1 cellular context compared by ENCODE assay signal in genomic region chr4:169621754-169622481, GRCh38.
TF ChIP-seq lines count a peak whose summit lies in the region.

No MANE protein-coding gene starts in this region.

TF ChIP-seq in H1, 55 proteins besides CTCF, POLR2A, EP300 and RAD21 (continued from another document):
- TF ChIP-seq, protein P1, sequence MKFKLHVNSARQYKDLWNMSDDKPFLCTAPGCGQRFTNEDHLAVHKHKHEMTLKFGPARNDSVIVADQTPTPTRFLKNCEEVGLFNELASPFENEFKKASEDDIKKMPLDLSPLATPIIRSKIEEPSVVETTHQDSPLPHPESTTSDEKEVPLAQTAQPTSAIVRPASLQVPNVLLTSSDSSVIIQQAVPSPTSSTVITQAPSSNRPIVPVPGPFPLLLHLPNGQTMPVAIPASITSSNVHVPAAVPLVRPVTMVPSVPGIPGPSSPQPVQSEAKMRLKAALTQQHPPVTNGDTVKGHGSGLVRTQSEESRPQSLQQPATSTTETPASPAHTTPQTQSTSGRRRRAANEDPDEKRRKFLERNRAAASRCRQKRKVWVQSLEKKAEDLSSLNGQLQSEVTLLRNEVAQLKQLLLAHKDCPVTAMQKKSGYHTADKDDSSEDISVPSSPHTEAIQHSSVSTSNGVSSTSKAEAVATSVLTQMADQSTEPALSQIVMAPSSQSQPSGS (IDR thresholded peaks at IDR 0.05; ENCODE audit: low read length) = no peak
- no peak for TF ChIP-seq JUN (IDR thresholded peaks at IDR 0.05; ENCODE audit: low read depth, low read length)
- TF ChIP-seq EZH2 (IDR thresholded peaks at IDR 0.05; ENCODE audit: low read depth, low read length, severe bottlenecking) = no peak
- no peak for TF ChIP-seq PHF8 (conservative IDR thresholded peaks at IDR 0.05; ENCODE audit: low read depth, low read length)
- TF ChIP-seq POLR2AphosphoS5 (IDR thresholded peaks at IDR 0.05; ENCODE audit: low read depth, low read length) = no peak
- no peak for TF ChIP-seq CBX5 (IDR thresholded peaks at IDR 0.05; ENCODE audit: low read depth, low read length)
- no peak for TF ChIP-seq SP1 (IDR thresholded peaks at IDR 0.05; ENCODE audit: low read depth, low read length)
- TF ChIP-seq SRF (IDR thresholded peaks at IDR 0.05; ENCODE audit: low read depth, low read length) = no peak
- TF ChIP-seq SAP30 (IDR thresholded peaks at IDR 0.05; ENCODE audit: insufficient read depth, insufficient replicate concordance, low read length) = no peak
- TF ChIP-seq SIX5 (IDR thresholded peaks at IDR 0.05; ENCODE audit: low read depth, low read length) = no peak
- TF ChIP-seq GABPA (IDR thresholded peaks at IDR 0.05; ENCODE audit: borderline replicate concordance, insufficient read depth, low read length) = no peak
